In the genomic region with DNA sequence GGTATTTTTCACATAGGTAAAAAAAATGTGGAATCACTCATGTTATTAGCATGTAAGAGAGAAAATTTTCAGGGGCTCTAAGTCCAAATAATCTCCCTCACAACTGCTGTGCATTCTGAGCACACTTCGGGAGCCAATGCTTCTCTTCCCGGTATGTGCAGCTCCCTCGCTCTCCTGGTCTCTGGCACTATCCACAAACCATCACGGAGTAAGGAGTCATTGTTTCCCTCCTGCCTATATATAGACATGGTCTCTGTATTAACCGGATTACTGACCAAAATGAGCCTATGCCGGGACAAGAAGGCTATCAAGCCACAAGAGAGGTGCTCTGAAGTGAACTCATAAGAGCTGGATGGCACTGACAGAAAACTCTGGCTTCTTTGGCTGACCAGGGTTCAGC, we compare ENCODE assay signal across 17 cellular contexts. TPM values are rescaled to one million over a fixed set of nuclear protein-coding genes. Genes with fewer than 3 reads are reported as not detected.
A peak's percentile ranks its signal among the peaks of the same experiment; 100 is the strongest.
DNase-seq lines count a peak whose midpoint lies in the region; ATAC-seq and TF ChIP-seq lines count a peak whose summit lies in the region.
"Had no signal": no experiment of that assay in that cellular context is flagged by ENCODE, and none has a peak within 500 bp of the region (broad histone marks: within the 10 kb centered on the region; RNA-seq: fewer than 3 reads in every experiment).

No MANE protein-coding gene starts in this region.

- 22 to 47% (median 26%) methylated on average over 6 of the region's 6 CpGs for WGBS in psoas muscle, 3 donors

- peaks cover 14% of the 10 kb centered on the region for H3K4me1 ChIP-seq in psoas muscle
- H3K4me1 ChIP-seq in effector memory CD4-positive, alpha-beta T cell (ENCODE audit: control insufficient read depth, insufficient read depth, low read length, poor library complexity, severe bottlenecking) = no peaks in the 10 kb centered on the region

- H3K9me3 ChIP-seq in psoas muscle = no peaks in the 10 kb centered on the region
- H3K9me3 ChIP-seq in effector memory CD4-positive, alpha-beta T cell (ENCODE audit: control insufficient read depth, low read length) = no peaks in the 10 kb centered on the region
- H3K9me3 ChIP-seq: A549, MG63 had no signal

- in situ Hi-C loops in G401 (cut with HindIII; ENCODE audit: low sequenced_read_pairs) = no loop called here

- peak in 3 of 4 donors; percentile 54 to 76 (median 75) for ATAC-seq in psoas muscle
- ATAC-seq: A549, HepG2, Panc1 had no signal

- peak; percentile 78 for DNase-seq in G401 (ENCODE audit: low spot score)
- DNase-seq in NCI-H82 treated with DMSO at 0.1 percent for 48 hours (lab: John Stamatoyannopoulos, UW; ENCODE audit: unreplicated experiment) = peak; percentile 77
- DNase-seq in cerebellar nuclear complex (lab: John Stamatoyannopoulos, UW) = peak; percentile 31 to 44
- DNase-seq in psoas muscle = no peak
- no peak for DNase-seq in AML-193 (lab: John Stamatoyannopoulos, UW)
- DNase-seq in effector memory CD4-positive, alpha-beta T cell = no peak
- DNase-seq in GDM1 (lab: John Stamatoyannopoulos, UW) = no peak
- DNase-seq: COR-L47, DMS153, H7, MG63, NCI-H1092 treated with DMSO at 0.1 percent for 48 hours, NCI-H1694 treated with DMSO at 0.1 percent for 48 hours, NCI-H69 had no signal

- H3K27ac ChIP-seq in psoas muscle = no peak overlapping the region
- no peak overlapping the region for H3K27ac ChIP-seq in effector memory CD4-positive, alpha-beta T cell (ENCODE audit: insufficient read depth, low read length, poor library complexity, severe bottlenecking)
- H3K27ac ChIP-seq: A549 had no signal

- H3K36me3 ChIP-seq in psoas muscle (ENCODE audit: insufficient read depth in 1 of 2, low read depth in 1 of 2) = no peaks in the 10 kb centered on the region
- H3K36me3 ChIP-seq in effector memory CD4-positive, alpha-beta T cell (ENCODE audit: control insufficient read depth, insufficient read depth, low read length) = no peaks in the 10 kb centered on the region
- H3K36me3 ChIP-seq: MG63 had no signal

- intact Hi-C loops in psoas muscle (cut with DNase I) = no loop called here

- no peaks in the 10 kb centered on the region for H3K27me3 ChIP-seq in psoas muscle (ENCODE audit: insufficient read depth in 3 of 3, low read length in 2 of 3)
- no peaks in the 10 kb centered on the region for H3K27me3 ChIP-seq in effector memory CD4-positive, alpha-beta T cell (replicated peaks; ENCODE audit: control insufficient read depth, insufficient read depth, low read length, poor library complexity, severe bottlenecking)
- H3K27me3 ChIP-seq: MG63 had no signal

- no peak overlapping the region for H3K4me3 ChIP-seq in psoas muscle
- H3K4me3 ChIP-seq in effector memory CD4-positive, alpha-beta T cell (ENCODE audit: insufficient read depth, low read depth, low read length, poor library complexity, severe bottlenecking) = no peak overlapping the region
- H3K4me3 ChIP-seq: A549, MG63 had no signal

- no peak for TF ChIP-seq CTCF in psoas muscle (IDR thresholded peaks at IDR 0.05)

RNA-seq across cellular contexts. Expression of a gene that starts 13.4 kb away (rescaled TPM):
- total RNA-seq in G401 (2014; rRNA removed; shearing (Covaris generic)) = 4.6 and 5.7 TPM in 2 replicates
- total RNA-seq in psoas muscle = 10 to 100 TPM; 14.6 to 22.8 (median 18.4) TPM
- polyA plus RNA-seq in psoas muscle = 10 to 100 TPM in 1 of 3 donors, 1 to 10 TPM in 2; 2.1 to 12.0 (median 5.0) TPM

RNA-seq across cellular contexts. Expression of a gene that starts 40.5 kb away (rescaled TPM):
- 2,428 and 2,919 TPM in 2 replicates for total RNA-seq in G401 (2014; rRNA removed; shearing (Covaris generic))
- total RNA-seq in psoas muscle = 100 to 1,000 TPM; 743 to 889 (median 828) TPM
- 1,000 to 10,000 TPM; 1,575 to 1,983 (median 1,717) TPM for polyA plus RNA-seq in psoas muscle

RNA-seq across cellular contexts. Expression of a gene that starts 49.9 kb away (rescaled TPM):
- total RNA-seq in G401 (2014; rRNA removed; shearing (Covaris generic)) = 21.3 and 39.9 TPM in 2 replicates
- total RNA-seq in psoas muscle = 100 to 1,000 TPM; 172 to 192 (median 185) TPM
- polyA plus RNA-seq in psoas muscle = 100 to 1,000 TPM in 1 of 3 donors, 10 to 100 TPM in 2; 43.8 to 138 (median 46.2) TPM

Comparison
In these comparisons a context has a peak if more than half of its experiments do, and no peak if none do; other contexts are left out.
1. DNase-seq: peak in G401 (single experiment), NCI-H82 treated with DMSO at 0.1 percent for 48 hours (single experiment) and cerebellar nuclear complex (2 of 2); none in psoas muscle (0 of 2), AML-193 (0 of 2), effector memory CD4-positive, alpha-beta T cell (0 of 3) and GDM1 (single experiment).